1 cellular context compared by ENCODE assay signal in the genomic region with DNA sequence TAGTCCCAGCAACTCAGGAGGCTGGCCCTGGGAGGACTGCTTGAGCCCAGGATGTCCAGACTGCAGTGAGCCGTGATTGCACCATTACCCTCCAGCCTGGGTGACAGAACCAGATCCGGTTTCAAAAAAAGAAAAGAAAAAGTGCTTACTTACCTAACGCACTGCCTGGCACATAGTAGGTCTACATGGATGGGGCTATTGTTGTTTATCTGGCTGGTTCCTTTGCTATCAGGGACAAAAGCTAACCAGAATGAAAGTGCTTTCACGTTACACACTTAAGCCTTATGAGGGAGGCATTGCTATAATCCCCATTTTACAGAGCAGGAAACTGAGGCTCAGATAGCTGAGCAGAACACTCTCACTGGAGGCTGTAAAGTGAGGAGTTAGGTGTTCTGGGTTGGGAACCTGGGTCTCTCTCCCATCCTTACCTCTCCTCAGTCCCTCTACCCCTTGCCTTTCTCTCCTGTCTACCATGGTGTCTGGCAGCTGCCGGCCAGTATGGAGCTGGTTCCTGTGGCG.
TF ChIP-seq lines count a peak whose summit lies in the region.

No MANE protein-coding gene starts in this region.

TF ChIP-seq in IMR-90, 13 proteins besides CTCF, POLR2A, EP300 and RAD21:
- TF ChIP-seq NFE2L2 (IDR thresholded peaks at IDR 0.05; ENCODE audit: low read depth, low read length) (no peak), FOS (IDR thresholded peaks at IDR 0.05; ENCODE audit: low read depth, low read length) (no peak), MXI1 (IDR thresholded peaks at IDR 0.05; ENCODE audit: borderline replicate concordance, low read depth, low read length) (no peak), CHD1 (IDR thresholded peaks at IDR 0.05; ENCODE audit: low read depth, low read length) (no peak), RCOR1 (IDR thresholded peaks at IDR 0.05; ENCODE audit: insufficient replicate concordance, low read length) (no peak), BHLHE40 (IDR thresholded peaks at IDR 0.05; ENCODE audit: low read depth, low read length) (no peak), MAFK (IDR thresholded peaks at IDR 0.05; ENCODE audit: low read depth, low read length) (no peak), SMC3 (IDR thresholded peaks at IDR 0.05; ENCODE audit: low read depth, low read length) (no peak), RFX5 (IDR thresholded peaks at IDR 0.05; ENCODE audit: low read depth, low read length) (no peak), CEBPB (IDR thresholded peaks at IDR 0.05; ENCODE audit: low read depth, low read length) (no peak), MAZ (IDR thresholded peaks at IDR 0.05; ENCODE audit: borderline replicate concordance, low read depth, low read length) (no peak)
- TF ChIP-seq, protein P1, sequence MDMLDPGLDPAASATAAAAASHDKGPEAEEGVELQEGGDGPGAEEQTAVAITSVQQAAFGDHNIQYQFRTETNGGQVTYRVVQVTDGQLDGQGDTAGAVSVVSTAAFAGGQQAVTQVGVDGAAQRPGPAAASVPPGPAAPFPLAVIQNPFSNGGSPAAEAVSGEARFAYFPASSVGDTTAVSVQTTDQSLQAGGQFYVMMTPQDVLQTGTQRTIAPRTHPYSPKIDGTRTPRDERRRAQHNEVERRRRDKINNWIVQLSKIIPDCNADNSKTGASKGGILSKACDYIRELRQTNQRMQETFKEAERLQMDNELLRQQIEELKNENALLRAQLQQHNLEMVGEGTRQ (IDR thresholded peaks at IDR 0.05; ENCODE audit: low read depth, low read length): no peak
- TF ChIP-seq, protein P2, sequence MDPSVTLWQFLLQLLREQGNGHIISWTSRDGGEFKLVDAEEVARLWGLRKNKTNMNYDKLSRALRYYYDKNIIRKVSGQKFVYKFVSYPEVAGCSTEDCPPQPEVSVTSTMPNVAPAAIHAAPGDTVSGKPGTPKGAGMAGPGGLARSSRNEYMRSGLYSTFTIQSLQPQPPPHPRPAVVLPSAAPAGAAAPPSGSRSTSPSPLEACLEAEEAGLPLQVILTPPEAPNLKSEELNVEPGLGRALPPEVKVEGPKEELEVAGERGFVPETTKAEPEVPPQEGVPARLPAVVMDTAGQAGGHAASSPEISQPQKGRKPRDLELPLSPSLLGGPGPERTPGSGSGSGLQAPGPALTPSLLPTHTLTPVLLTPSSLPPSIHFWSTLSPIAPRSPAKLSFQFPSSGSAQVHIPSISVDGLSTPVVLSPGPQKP (IDR thresholded peaks at IDR 0.05; ENCODE audit: borderline replicate concordance, low read depth, low read length): no peak
TF ChIP-seq in IMR-90: peak in this region for 0.
